27 cellular contexts compared by ENCODE assay signal in the genomic region with DNA sequence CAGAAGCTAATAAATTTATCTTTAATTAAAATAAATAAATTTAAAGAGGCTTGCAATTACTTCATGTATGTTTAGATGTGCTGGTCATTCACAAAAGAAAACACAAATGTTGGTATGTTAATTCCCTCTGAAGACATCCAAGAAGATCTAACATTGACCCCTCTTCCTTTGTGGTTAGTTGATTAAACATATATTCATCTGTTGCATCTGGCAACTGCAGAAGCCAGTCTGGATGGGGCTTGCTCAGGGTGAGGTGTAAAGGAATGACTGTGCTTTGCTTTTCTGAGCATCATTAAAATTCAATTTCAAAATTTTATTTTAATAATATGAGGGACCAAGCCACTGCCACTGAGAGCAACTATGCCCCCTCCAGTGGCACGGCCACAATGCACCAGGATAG. TPM values are rescaled to one million over a fixed set of nuclear protein-coding genes. Genes with fewer than 3 reads are reported as not detected.
"Had no signal": no experiment of that assay in that cellular context is flagged by ENCODE, and none has a peak within 500 bp of the region (broad histone marks: within the 10 kb centered on the region; RNA-seq: fewer than 3 reads in every experiment).

No MANE protein-coding gene starts in this region.

- H3K4me3 Mint-ChIP-seq: activated B cell treated with CpG ODN at 0.5 μM for 24 hours; activated CD4-positive, alpha-beta memory T cell treated with anti-CD3 and anti-CD28 coated beads for 36 hours; activated CD4-positive, alpha-beta T cell treated with anti-CD3 and anti-CD28 coated beads, Interleukin-2, amount 10 ng/mL, durations not matched to agents 7 days and 5 days; activated naive CD4-positive, alpha-beta T cell treated with anti-CD3 and anti-CD28 coated beads, Interleukin-2, amount 10 ng/mL, durations not matched to agents 7 days and 5 days; activated naive CD8-positive, alpha-beta T cell treated with anti-CD3 and anti-CD28 coated beads for 36 hours; activated T-cell treated with anti-CD3 and anti-CD28 coated beads, Interleukin-2, amount 50 U/mL, for 4 hours; T-helper 2 cell treated with Interferon-gamma antibody and Interleukin-4, amounts not matched to agents 5 μg/mL and 100 μg/mL, for 36 hours had no signal

- H3K27me3 Mint-ChIP-seq: activated B cell treated with CpG ODN at 0.5 μM for 24 hours; activated CD4-positive, alpha-beta memory T cell treated with anti-CD3 and anti-CD28 coated beads for 36 hours; activated CD4-positive, alpha-beta T cell treated with anti-CD3 and anti-CD28 coated beads, Interleukin-2, amount 10 ng/mL, durations not matched to agents 7 days and 5 days; activated naive CD4-positive, alpha-beta T cell treated with anti-CD3 and anti-CD28 coated beads, Interleukin-2, amount 10 ng/mL, durations not matched to agents 7 days and 5 days; activated naive CD8-positive, alpha-beta T cell treated with anti-CD3 and anti-CD28 coated beads for 36 hours had no signal

- H3K36me3 Mint-ChIP-seq: activated CD4-positive, alpha-beta memory T cell treated with anti-CD3 and anti-CD28 coated beads for 36 hours; activated naive CD4-positive, alpha-beta T cell treated with anti-CD3 and anti-CD28 coated beads, Interleukin-2, amount 10 ng/mL, durations not matched to agents 7 days and 5 days; activated naive CD8-positive, alpha-beta T cell treated with anti-CD3 and anti-CD28 coated beads for 36 hours had no signal

- H3K36me3 ChIP-seq: cardiac muscle cell, SJSA1 had no signal

- H3K4me1 Mint-ChIP-seq: activated B cell treated with CpG ODN at 0.5 μM for 24 hours; activated CD4-positive, alpha-beta T cell treated with anti-CD3 and anti-CD28 coated beads, Interleukin-2, amount 10 ng/mL, durations not matched to agents 7 days and 5 days; activated naive CD4-positive, alpha-beta T cell treated with anti-CD3 and anti-CD28 coated beads, Interleukin-2, amount 10 ng/mL, durations not matched to agents 7 days and 5 days; activated naive CD8-positive, alpha-beta T cell treated with anti-CD3 and anti-CD28 coated beads for 36 hours had no signal

- H3K27ac Mint-ChIP-seq: activated B cell treated with CpG ODN at 0.5 μM for 24 hours; activated CD4-positive, alpha-beta memory T cell treated with anti-CD3 and anti-CD28 coated beads for 36 hours; activated CD4-positive, alpha-beta T cell treated with anti-CD3 and anti-CD28 coated beads, Interleukin-2, amount 10 ng/mL, durations not matched to agents 7 days and 5 days; activated naive CD4-positive, alpha-beta T cell treated with anti-CD3 and anti-CD28 coated beads, Interleukin-2, amount 10 ng/mL, durations not matched to agents 7 days and 5 days; activated naive CD8-positive, alpha-beta T cell treated with anti-CD3 and anti-CD28 coated beads for 36 hours; T-helper 2 cell treated with Interferon-gamma antibody and Interleukin-4, amounts not matched to agents 5 μg/mL and 100 μg/mL, for 36 hours had no signal

- H3K27me3 ChIP-seq: body of pancreas, cardiac muscle cell, SJSA1 had no signal

- H3K4me3 ChIP-seq: body of pancreas, cardiac muscle cell, SJSA1 had no signal

- H3K27ac ChIP-seq: body of pancreas, cardiac muscle cell, SJSA1 had no signal

- DNase-seq: activated B cell treated with CpG ODN at 0.5 μM for 24 hours; activated CD4-positive, alpha-beta memory T cell treated with anti-CD3 and anti-CD28 coated beads for 36 hours; activated CD4-positive, alpha-beta T cell treated with anti-CD3 and anti-CD28 coated beads for 1 hour; activated CD4-positive, alpha-beta T cell treated with anti-CD3 and anti-CD28 coated beads, Interleukin-2, amount 10 ng/mL, durations not matched to agents 7 days and 5 days; activated CD8-positive, alpha-beta memory T cell treated with anti-CD3 and anti-CD28 coated beads for 24 hours; activated effector memory CD4-positive, alpha-beta T cell treated with anti-CD3 and anti-CD28 coated beads, Interleukin-2, amount 50 U/mL, for 16 hours; activated naive CD4-positive, alpha-beta T cell treated with anti-CD3 and anti-CD28 coated beads, Interleukin-2, amount 10 ng/mL, durations not matched to agents 7 days and 5 days; activated naive CD8-positive, alpha-beta T cell treated with anti-CD3 and anti-CD28 coated beads for 36 hours; activated T-cell treated with anti-CD3 and anti-CD28 coated beads, Interleukin-2, amount 50 U/mL, for 4 hours; aorta; body of pancreas; Kasumi-1; KBM-7; NCI-H1048; NCI-H146; NCI-H187 treated with DMSO at 0.1 percent for 48 hours; NCI-H2081 treated with DMSO at 0.1 percent for 48 hours; NCI-H524; SHP77; SW 1271 had no signal

- ATAC-seq: activated T-cell treated with anti-CD3 and anti-CD28 coated beads, Interleukin-2, amount 50 U/mL, for 4 hours; body of pancreas; SK-N-SH treated with all-trans-retinoic acid at 6 μM for 48 hours had no signal

- H3K4me1 ChIP-seq: body of pancreas had no signal

RNA-seq across cellular contexts. Expression of gene FERD3L, which starts 36.4 kb away (rescaled TPM):
- total RNA-seq: activated B cell treated with CpG ODN at 0.5 μM for 24 hours; activated CD4-positive, alpha-beta memory T cell treated with anti-CD3 and anti-CD28 coated beads for 36 hours; activated CD4-positive, alpha-beta T cell treated with anti-CD3 and anti-CD28 coated beads, Interleukin-2, amount 10 ng/mL, durations not matched to agents 7 days and 5 days; activated naive CD8-positive, alpha-beta T cell treated with anti-CD3 and anti-CD28 coated beads for 36 hours; activated T-cell treated with anti-CD3 and anti-CD28 coated beads, Interleukin-2, amount 50 U/mL, for 4 hours; aorta; body of pancreas; cardiac muscle cell; M059J; SJSA1; T-helper 1 cell treated with Interleukin-12 subunit alpha and Interleukin-12 subunit beta and Interleukin-4 antibody, amounts not matched to agents 30 ng/mL and 1 ng/mL, for 36 hours had no signal
- polyA plus RNA-seq: adipose tissue, aorta, cardiac muscle cell had no signal
